In genomic region chr1:155062702-155063411, GRCh38 we compare ENCODE assay signal across 8 cellular contexts. TPM values are rescaled to one million over a fixed set of nuclear protein-coding genes. Genes with fewer than 3 reads are reported as not detected.
DNase-seq lines count a peak whose midpoint lies in the region; ATAC-seq and TF ChIP-seq lines count a peak whose summit lies in the region.

No MANE protein-coding gene starts in this region.

- POLR2A ChIA-PET in CD8-positive, alpha-beta T cell (lab: Charles Lee) = interaction anchor here (1.0 to 1.9 kb wide), 4 partner anchors 10 to 110 kb away, joined by 3 to 14 read pairs (median 4); partner anchors contain the start of gene KRTCAP2

- peak overlapping the region; percentile 79 for H3K4me3 ChIP-seq in CD8-positive, alpha-beta T cell (ENCODE audit: low read depth, low read length)
- peak overlapping the region; percentile 96 for H3K4me3 ChIP-seq in adipocyte (ENCODE audit: low read length)
- H3K4me3 ChIP-seq in iPS-15b (ENCODE audit: low read depth, low read length) = peak overlapping the region; percentile 85

- peaks cover 36% of the 10 kb centered on the region for H3K4me1 Mint-ChIP-seq in CD8-positive, alpha-beta T cell (ENCODE audit: low read depth)
- peaks cover 30% of the 10 kb centered on the region for H3K4me1 Mint-ChIP-seq in HFFc6 (ENCODE audit: low read depth)

- TF ChIP-seq POLR2A in Raji (IDR thresholded peaks at IDR 0.05; ENCODE audit: insufficient read depth, low read depth, low read length) = peak; percentile 31; the same call in 1 of the 2 replicates

- H3K9me3 ChIP-seq in CD8-positive, alpha-beta T cell (ENCODE audit: low read length) = no peaks in the 10 kb centered on the region
- no peaks in the 10 kb centered on the region for H3K9me3 ChIP-seq in adipocyte (ENCODE audit: control insufficient read depth, low read length)
- no peaks in the 10 kb centered on the region for H3K9me3 ChIP-seq in iPS-15b (ENCODE audit: control insufficient read depth, insufficient read depth, low read length)

- peak overlapping the region; percentile 88 for H3K4me3 Mint-ChIP-seq in CD8-positive, alpha-beta T cell
- H3K4me3 Mint-ChIP-seq in HFFc6 = peak overlapping the region; percentile 91

- CTCF ChIA-PET in CD8-positive, alpha-beta T cell (lab: Charles Lee) = interaction anchor here (0.6 to 22.1 kb wide), 6 partner anchors 10 to 29 kb away, joined by 3 to 528 read pairs (median 34); partner anchors contain the start of genes ADAM15 and EFNA3

- peak; percentile 32 for ATAC-seq in CD8-positive, alpha-beta T cell
- ATAC-seq in HG02588 (IDR thresholded peaks at IDR 0.05; ENCODE audit: unreplicated experiment) = no peak

- peaks cover 18% of the 10 kb centered on the region for H3K36me3 Mint-ChIP-seq in CD8-positive, alpha-beta T cell
- peaks cover 4% of the 10 kb centered on the region; the same call in 1 of the 2 replicates for H3K36me3 Mint-ChIP-seq in HFFc6 (ENCODE audit: low read depth)

- H3K27me3 Mint-ChIP-seq in CD8-positive, alpha-beta T cell (ENCODE audit: low read depth) = no peaks in the 10 kb centered on the region
- no peaks in the 10 kb centered on the region; the same call in 1 of the 2 replicates for H3K27me3 Mint-ChIP-seq in HFFc6 (ENCODE audit: insufficient read depth)

- H3K27ac ChIP-seq in CD8-positive, alpha-beta T cell (ENCODE audit: low read depth, low read length) = no peak overlapping the region

- H3K27ac Mint-ChIP-seq in CD8-positive, alpha-beta T cell = no peak overlapping the region
- no peak overlapping the region for H3K27ac Mint-ChIP-seq in HFFc6

- peaks cover 33% of the 10 kb centered on the region for H3K4me1 ChIP-seq in CD8-positive, alpha-beta T cell (ENCODE audit: insufficient read depth, low read length)
- H3K4me1 ChIP-seq in adipocyte (ENCODE audit: control insufficient read depth, insufficient read depth, low read length) = peaks cover 22% of the 10 kb centered on the region
- H3K4me1 ChIP-seq in iPS-15b (ENCODE audit: control insufficient read depth, insufficient read depth, low read length) = peaks cover 7% of the 10 kb centered on the region

- intact Hi-C loops in CD8-positive, alpha-beta T cell (cut with DNase I, micrococcal nuclease) = loop anchor here (1.0 to 5.0 kb wide), 8 partner anchors 8 to 581 kb away; partner anchors contain the start of genes ZBTB7B (in 2 of the 2), FLAD1 (in 1 of the 2), KRTCAP2 (in 1 of the 2) and PBXIP1 (in 1 of the 2)

- peak; percentile 57 to 83 (median 69) for DNase-seq in CD8-positive, alpha-beta T cell
- no peak for DNase-seq in HFFc6
- DNase-seq in adipocyte (ENCODE audit: low read depth) = peak; percentile 55
- peak; percentile 86 for DNase-seq in stimulated activated CD4-positive, alpha-beta T cell treated with anti-CD3 and anti-CD28 coated beads, Interleukin-15, amount 100 ng/mL, for 24 hours
- no peak for DNase-seq in globus pallidus (ENCODE audit: low spot score)

- H3K9ac ChIP-seq in adipocyte (ENCODE audit: low read length) (peak overlapping the region; percentile 89), iPS-15b (ENCODE audit: low read depth, low read length) (no peak overlapping the region)

- H3K27me3 ChIP-seq in CD8-positive, alpha-beta T cell (ENCODE audit: insufficient read depth, low read length) = no peaks in the 10 kb centered on the region
- H3K27me3 ChIP-seq in adipocyte (replicated peaks; ENCODE audit: control insufficient read depth, insufficient read depth, low read length) (no peaks in the 10 kb centered on the region), iPS-15b (ENCODE audit: control insufficient read depth, insufficient read depth, low read length) (no peaks in the 10 kb centered on the region)

- H3K9me3 Mint-ChIP-seq in CD8-positive, alpha-beta T cell = no peaks in the 10 kb centered on the region
- H3K9me3 Mint-ChIP-seq in HFFc6 = no peaks in the 10 kb centered on the region

- peak; percentile 94 for TF ChIP-seq CTCF in CD8-positive, alpha-beta T cell (IDR thresholded peaks at IDR 0.05)
- TF ChIP-seq CTCF in HFFc6 (IDR thresholded peaks at IDR 0.05) = peak; percentile 87

- H3K36me3 ChIP-seq in CD8-positive, alpha-beta T cell (ENCODE audit: insufficient read depth, low read length) = no peaks in the 10 kb centered on the region
- H3K36me3 ChIP-seq in adipocyte (ENCODE audit: control insufficient read depth, insufficient read depth, low read length, severe bottlenecking) (peaks cover 21% of the 10 kb centered on the region), iPS-15b (ENCODE audit: control insufficient read depth, insufficient read depth, low read length) (peaks cover 7% of the 10 kb centered on the region)

RNA-seq across cellular contexts. Expression of gene EFNA4, which starts 0.7 kb away (rescaled TPM):
- total RNA-seq in CD8-positive, alpha-beta T cell = 1 to 10 TPM; 1.4 to 1.8 TPM
- 1 to 10 TPM; 3.6 to 5.6 (median 4.8) TPM for total RNA-seq in HFFc6 (2021; fragmentation: NEBNext Ultra II Directional; extraction: Animal tissue kit (Norgen Biotek cat#: 25700))

RNA-seq across cellular contexts. Expression of gene ADAM15, which starts 11.7 kb away (rescaled TPM):
- 10 to 100 TPM; 10.8 to 11.8 TPM for total RNA-seq in CD8-positive, alpha-beta T cell
- total RNA-seq in HFFc6 (2021; fragmentation: NEBNext Ultra II Directional; extraction: Animal tissue kit (Norgen Biotek cat#: 25700)) = 10 to 100 TPM; 51.1 to 66.9 (median 63.7) TPM

RNA-seq across cellular contexts. Expression of gene EFNA3, which starts 15.8 kb away (rescaled TPM):
- total RNA-seq in CD8-positive, alpha-beta T cell = under 1 TPM; 0.46 to 0.69 TPM
- under 1 TPM; 0.25 to 0.87 (median 0.55) TPM for total RNA-seq in HFFc6 (2021; fragmentation: NEBNext Ultra II Directional; extraction: Animal tissue kit (Norgen Biotek cat#: 25700))

RNA-seq across cellular contexts. Expression of gene DCST1, which starts 29.2 kb away (rescaled TPM):
- total RNA-seq in CD8-positive, alpha-beta T cell = under 1 TPM in 1 of 2 experiments, not detected in 1; 0.30 TPM
- not detected for total RNA-seq in HFFc6 (2021; fragmentation: NEBNext Ultra II Directional; extraction: Animal tissue kit (Norgen Biotek cat#: 25700))

RNA-seq across cellular contexts. Expression of gene DCST2, which starts 29.3 kb away (rescaled TPM):
- total RNA-seq in CD8-positive, alpha-beta T cell = under 1 TPM; 0.52 to 0.61 TPM
- total RNA-seq in HFFc6 (2021; fragmentation: NEBNext Ultra II Directional; extraction: Animal tissue kit (Norgen Biotek cat#: 25700)) = under 1 TPM in 2 of 6 experiments, not detected in 4; 0.08 to 0.14 TPM

Comparison
In these comparisons a context has a peak if more than half of its experiments do, and no peak if none do; other contexts are left out.
1. DNase-seq: peak in CD8-positive, alpha-beta T cell (7 of 7), adipocyte (single experiment) and stimulated activated CD4-positive, alpha-beta T cell treated with anti-CD3 and anti-CD28 coated beads, Interleukin-15, amount 100 ng/mL, for 24 hours (single experiment); none in HFFc6 (single experiment) and globus pallidus (single experiment).
2. RNA of gene ADAM15, which starts 11.7 kb away (total RNA-seq): 51.1 to 66.9 TPM in HFFc6; 10.8 to 11.8 TPM in CD8-positive, alpha-beta T cell; every median in the first group is over 4 times any median in the second.
3. Peak in every context shown above with its lines, with median percentiles within 50 percentile points of each other: H3K4me3 ChIP-seq.